In the genomic region with DNA sequence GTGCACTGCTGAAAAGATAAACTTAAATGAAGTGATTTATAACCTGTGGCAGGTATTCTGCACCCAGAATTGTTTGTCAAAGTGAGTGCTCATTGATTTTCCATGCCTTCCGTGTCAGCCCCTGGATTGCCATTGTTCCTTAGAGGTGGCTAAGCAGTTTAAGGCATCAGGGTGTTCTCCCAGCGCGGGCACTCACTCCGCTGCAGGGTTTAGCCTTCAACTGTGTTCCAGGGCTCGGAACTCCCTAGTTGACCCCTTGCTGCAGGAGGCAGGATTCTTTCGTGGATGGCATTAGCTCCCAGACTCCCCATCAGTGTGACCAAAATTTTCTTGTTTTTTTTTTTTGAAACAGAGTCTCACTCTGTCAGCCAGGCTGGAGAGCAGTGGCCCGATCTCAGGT, we compare ENCODE assay signal across 28 cellular contexts.
A peak's percentile ranks its signal among the peaks of the same experiment; 100 is the strongest.
DNase-seq lines count a peak whose midpoint lies in the region; ATAC-seq and TF ChIP-seq lines count a peak whose summit lies in the region.
"Had no signal": no experiment of that assay in that cellular context is flagged by ENCODE, and none has a peak within 500 bp of the region (broad histone marks: within the 10 kb centered on the region; RNA-seq: fewer than 3 reads in every experiment).

No MANE protein-coding gene starts in this region.

- no peak overlapping the region for H3K4me2 ChIP-seq in H9 (ENCODE audit: insufficient read depth, insufficient read length, low read length)
- H3K4me2 ChIP-seq: KMS-11 had no signal

- peaks cover 2% of the 10 kb centered on the region; the same call in 1 of the 2 replicates for H3K79me2 ChIP-seq in H9 (ENCODE audit: insufficient read depth, low read length)

- intact Hi-C loops in body of pancreas (cut with DNase I), result no loop called here

- no peaks in the 10 kb centered on the region for H3K27me3 ChIP-seq in H9 (ENCODE audit: insufficient read depth, low read length)
- no peaks in the 10 kb centered on the region for H3K27me3 ChIP-seq in body of pancreas
- H3K27me3 ChIP-seq: cardiac muscle cell, heart left ventricle, suprapubic skin had no signal

- H2AK5ac ChIP-seq in H9 (ENCODE audit: insufficient read length, low read length), result no peak overlapping the region

- H3K9ac ChIP-seq in H9 (ENCODE audit: extremely low read depth, insufficient read length, low read length), result no peak overlapping the region
- H3K9ac ChIP-seq: KMS-11 had no signal

- peak; percentile 18 for ATAC-seq in body of pancreas
- ATAC-seq in HG02870 (IDR thresholded peaks at IDR 0.05; ENCODE audit: unreplicated experiment), result no peak
- ATAC-seq: esophagus mucosa, heart left ventricle, sciatic nerve had no signal

- no peak overlapping the region for H2BK5ac ChIP-seq in H9 (ENCODE audit: insufficient read length, low read length)

- H3K18ac ChIP-seq in H9 (ENCODE audit: insufficient read length, low read depth, low read length), result no peak overlapping the region

- H2BK15ac ChIP-seq in H9 (ENCODE audit: low read depth, low read length), result no peak overlapping the region

- no peak overlapping the region for H4K91ac ChIP-seq in H9 (ENCODE audit: insufficient read length, low read depth, low read length)

- no peak overlapping the region for H3T11ph ChIP-seq in H9 (ENCODE audit: low read length)

- WGBS in H9 (ENCODE audit: extremely low coverage, insufficient read length, low lambda C conversion rate), result no CpG with 5 or more reads among the region's 7 CpGs
- WGBS in body of pancreas, 2 donors, result 60 to 75% methylated on average over 7 of the region's 7 CpGs

- H3K4me3 ChIP-seq in body of pancreas, result no peak overlapping the region
- H3K4me3 ChIP-seq: cardiac muscle cell, coronary artery, heart left ventricle, lung, prostate gland, suprapubic skin had no signal

- H3K27me3 Mint-ChIP-seq in H9 (ENCODE audit: low read depth) (peaks cover 1% of the 10 kb centered on the region), neural crest cell (ENCODE audit: low read depth) (no peaks in the 10 kb centered on the region)

- no peaks in the 10 kb centered on the region for H4K20me1 ChIP-seq in H9 (ENCODE audit: control insufficient read depth, insufficient read depth, insufficient read length)

- no peak for TF ChIP-seq POLR2A in body of pancreas (IDR thresholded peaks at IDR 0.05)

- no peak overlapping the region for H3K14ac ChIP-seq in H9 (ENCODE audit: insufficient read depth, low read length)

- H3K4me3 Mint-ChIP-seq in H9, result no peak overlapping the region
- no peak overlapping the region for H3K4me3 Mint-ChIP-seq in neural crest cell
- H3K4me3 Mint-ChIP-seq: CD4-positive, CD25-positive, alpha-beta regulatory T cell had no signal

- H4K8ac ChIP-seq in H9 (replicated peaks; ENCODE audit: insufficient read length, low read depth, low read length), result no peak overlapping the region

- H2AFZ ChIP-seq in H9 (ENCODE audit: low read length), result no peak overlapping the region

- H3K36me3 Mint-ChIP-seq in H9 (ENCODE audit: insufficient read depth in 1 of 3, low read depth in 3 of 3), result peaks cover 8 to 16% (median 15%) of the 10 kb centered on the region in 3 experiments
- peaks cover 13% of the 10 kb centered on the region for H3K36me3 Mint-ChIP-seq in neural crest cell (ENCODE audit: low read depth)

- H3K4me1 Mint-ChIP-seq in H9 (peaks cover 13 to 15% of the 10 kb centered on the region in 2 experiments), neural crest cell (peaks cover 29% of the 10 kb centered on the region)

- H2BK12ac ChIP-seq in H9 (ENCODE audit: insufficient read length, low read depth, low read length), result no peak overlapping the region

- H3K36me3 ChIP-seq in body of pancreas (replicated peaks in 1 of 2; ENCODE audit: insufficient read depth in 1 of 2, low read depth in 2 of 2), result no peaks in the 10 kb centered on the region
- H3K36me3 ChIP-seq: cardiac muscle cell, heart left ventricle, prostate gland, suprapubic skin had no signal

- no peak overlapping the region for H3K27ac ChIP-seq in H9 (ENCODE audit: insufficient read length, low read depth, low read length)
- no peak overlapping the region for H3K27ac ChIP-seq in body of pancreas
- H3K27ac ChIP-seq: cardiac muscle cell, coronary artery, heart left ventricle, KMS-11, prostate gland, suprapubic skin had no signal

- no peak overlapping the region for H2BK120ac ChIP-seq in H9 (ENCODE audit: low read depth, low read length, poor library complexity, severe bottlenecking)

- DNase-seq in NCI-H345 (lab: John Stamatoyannopoulos, UW), result peak; percentile 18
- no peak for DNase-seq in NCI-H345 treated with DMSO at 0.1 percent for 48 hours (lab: John Stamatoyannopoulos, UW; ENCODE audit: unreplicated experiment)
- DNase-seq in H9, result no peak
- DNase-seq in body of pancreas, result no peak
- no peak for DNase-seq in neural crest cell (ENCODE audit: low read depth, low spot score)
- no peak for DNase-seq in DMS153 treated with DMSO at 0.1 percent for 48 hours (lab: John Stamatoyannopoulos, UW; ENCODE audit: unreplicated experiment)
- no peak for DNase-seq in AG08395 (ENCODE audit: low spot score)
- DNase-seq: activated CD4-positive, CD25-positive, alpha-beta regulatory T cell; activated CD8-positive, alpha-beta memory T cell treated with anti-CD3 and anti-CD28 coated beads, Interleukin-2, amount 50 U/mL, for 4 hours; activated effector memory CD4-positive, alpha-beta T cell treated with Interleukin-2 at 50 U/mL for 16 hours; CD4-positive, CD25-positive, alpha-beta regulatory T cell; foreskin fibroblast; heart left ventricle; MM.1S; NCI-H2107; NCI-H524 treated with DMSO at 0.1 percent for 48 hours; stimulated activated CD4-positive, alpha-beta T cell treated with anti-CD3 and anti-CD28 coated beads, Interleukin-12 subunit alpha, Interleukin-12 subunit beta, amount 100 ng/mL, for 4 hours; stimulated activated CD4-positive, alpha-beta T cell treated with anti-CD3 and anti-CD28 coated beads, Interleukin-4, amount 100 ng/mL, for 1 hour; T1000 had no signal

- H3K4me1 ChIP-seq in H9 (ENCODE audit: insufficient read depth, low read length) (no peaks in the 10 kb centered on the region), body of pancreas (no peaks in the 10 kb centered on the region)
- H3K4me1 ChIP-seq: prostate gland, suprapubic skin had no signal

- H3K27ac Mint-ChIP-seq in H9 (peak overlapping the region in 2 of 3 experiments; percentile 8 to 11; a peak in 2 of 7 replicates), neural crest cell (ENCODE audit: unreplicated experiment) (peak overlapping the region; percentile 5)

- peaks cover 3% of the 10 kb centered on the region for H3K79me1 ChIP-seq in H9 (ENCODE audit: insufficient read depth, low read depth, low read length, poor library complexity, severe bottlenecking)

- no peak overlapping the region for H3K56ac ChIP-seq in H9 (ENCODE audit: insufficient read length, low read depth, low read length)

- H3K4ac ChIP-seq in H9 (ENCODE audit: low read depth, low read length), result no peak overlapping the region

- H2BK20ac ChIP-seq in H9 (ENCODE audit: low read depth, low read length, poor library complexity, severe bottlenecking), result no peak overlapping the region

- H3K23ac ChIP-seq in H9 (ENCODE audit: insufficient read length, low read depth, low read length), result no peak overlapping the region

- H3K9me3 ChIP-seq in H9 (ENCODE audit: control insufficient read depth, low read depth, low read length), result no peaks in the 10 kb centered on the region
- no peaks in the 10 kb centered on the region for H3K9me3 ChIP-seq in body of pancreas
- H3K9me3 ChIP-seq: prostate gland had no signal

- peaks cover 9 to 10% of the 10 kb centered on the region in 2 experiments; a peak in 4 of 5 replicates for H3K9me3 Mint-ChIP-seq in H9
- peaks cover 12% of the 10 kb centered on the region for H3K9me3 Mint-ChIP-seq in neural crest cell

- H4K5ac ChIP-seq in H9 (ENCODE audit: insufficient read length, low read depth, low read length), result no peak overlapping the region

- TF ChIP-seq CTCF in H9 (conservative IDR thresholded peaks at IDR 0.05), result no peak
- no peak for TF ChIP-seq CTCF in body of pancreas (IDR thresholded peaks at IDR 0.05)
- TF ChIP-seq CTCF in neural crest cell (conservative IDR thresholded peaks at IDR 0.05), result no peak

- H3K23me2 ChIP-seq in H9 (ENCODE audit: insufficient read length, low read depth, low read length, poor library complexity, severe bottlenecking), result no peaks in the 10 kb centered on the region
